Comparison of ENCODE assay signal across 8 cellular contexts in genomic region chr18:62716679-62717058, GRCh38. TPM values are rescaled to one million over a fixed set of nuclear protein-coding genes. Genes with fewer than 3 reads are reported as not detected.
DNase-seq lines count a peak whose midpoint lies in the region; ATAC-seq and TF ChIP-seq lines count a peak whose summit lies in the region.

No MANE protein-coding gene starts in this region.

- H3K9me3 ChIP-seq in MG63 (no peaks in the 10 kb centered on the region), mucosa of stomach (ENCODE audit: control insufficient read depth, low read length) (no peaks in the 10 kb centered on the region), tibial nerve (no peaks in the 10 kb centered on the region)

- TF ChIP-seq EP300 in tibial nerve (IDR thresholded peaks at IDR 0.05) = no peak

- H3K27ac ChIP-seq in tibial nerve = peak overlapping the region; percentile 48 to 99 (median 78)

- H3K4me3 ChIP-seq in AG09309 (ENCODE audit: control insufficient read depth, low read depth, low read length) = peak overlapping the region; percentile 53
- H3K4me3 ChIP-seq in MG63 = peak overlapping the region; percentile 58
- H3K4me3 ChIP-seq in mucosa of stomach (ENCODE audit: low read length) = no peak overlapping the region
- H3K4me3 ChIP-seq in tibial nerve = peak overlapping the region; percentile 63 to 94 (median 79)

- H3K36me3 ChIP-seq in MG63 (peaks cover 7% of the 10 kb centered on the region; the same call in 1 of the 2 replicates), mucosa of stomach (ENCODE audit: control insufficient read depth, insufficient read depth, low read length) (no peaks in the 10 kb centered on the region), tibial nerve (no peaks in the 10 kb centered on the region)

- H3K4me1 ChIP-seq in mucosa of stomach (ENCODE audit: control insufficient read depth, insufficient read depth, low read length) (peaks cover 4% of the 10 kb centered on the region), tibial nerve (peaks cover 0 to 50% (median 23%) of the 10 kb centered on the region in 4 donors)

- DNase-seq in AG09309 (ENCODE audit: low read depth) = no peak
- peak; percentile 31 for DNase-seq in MG63
- DNase-seq in activated CD8-positive, alpha-beta memory T cell treated with anti-CD3 and anti-CD28 coated beads, Interleukin-2, amount 50 U/mL, for 4 hours = peak; percentile 41
- DNase-seq in erythroblast (lab: John Stamatoyannopoulos, UW) = peak; percentile 51 to 63
- no peak for DNase-seq in tibial nerve (ENCODE audit: low spot score in 2 of 2)
- DNase-seq in RKO (ENCODE audit: low spot score) = no peak

- 0% methylated on average over 3 to 10 of the region's 47 CpGs for WGBS in tibial nerve, 2 donors

- TF ChIP-seq POLR2A in erythroblast (IDR thresholded peaks at IDR 0.05; ENCODE audit: low read length) (no peak), tibial nerve (IDR thresholded peaks at IDR 0.05) (no peak)

- H3K27me3 ChIP-seq in MG63 = no peaks in the 10 kb centered on the region
- H3K27me3 ChIP-seq in mucosa of stomach (ENCODE audit: control insufficient read depth, insufficient read depth, low read length) = no peaks in the 10 kb centered on the region
- H3K27me3 ChIP-seq in tibial nerve = no peaks in the 10 kb centered on the region

- TF ChIP-seq CTCF in AG09309 (IDR thresholded peaks at IDR 0.05; ENCODE audit: control insufficient read depth, insufficient read depth, low read depth, low read length, missing control alignments) (no peak), tibial nerve (IDR thresholded peaks at IDR 0.05) (peak in 3 of 5 experiments; percentile 1 to 10 (median 8))

- peak; percentile 14 for ATAC-seq in GM18868 (IDR thresholded peaks at IDR 0.05; ENCODE audit: unreplicated experiment)

- peak overlapping the region; percentile 54 for H3K9ac ChIP-seq in mucosa of stomach (ENCODE audit: low read length)

RNA-seq across cellular contexts. Expression of gene PHLPP1, which starts 1.3 kb away (rescaled TPM):
- 5.4 and 6.6 TPM in 2 replicates for total RNA-seq in MG63 (2014; rRNA removed; shearing (Covaris generic); ENCODE audit: low replicate concordance)
- total RNA-seq in tibial nerve = 10 to 100 TPM; 11.4 to 16.1 (median 14.5) TPM

Comparison
In these comparisons a context has a peak if more than half of its experiments do, and no peak if none do; other contexts are left out.
1. DNase-seq: peak in MG63 (single experiment), activated CD8-positive, alpha-beta memory T cell treated with anti-CD3 and anti-CD28 coated beads, Interleukin-2, amount 50 U/mL, for 4 hours (single experiment) and erythroblast (2 of 2); none in AG09309 (single experiment), tibial nerve (0 of 2) and RKO (single experiment).